In the genomic region with DNA sequence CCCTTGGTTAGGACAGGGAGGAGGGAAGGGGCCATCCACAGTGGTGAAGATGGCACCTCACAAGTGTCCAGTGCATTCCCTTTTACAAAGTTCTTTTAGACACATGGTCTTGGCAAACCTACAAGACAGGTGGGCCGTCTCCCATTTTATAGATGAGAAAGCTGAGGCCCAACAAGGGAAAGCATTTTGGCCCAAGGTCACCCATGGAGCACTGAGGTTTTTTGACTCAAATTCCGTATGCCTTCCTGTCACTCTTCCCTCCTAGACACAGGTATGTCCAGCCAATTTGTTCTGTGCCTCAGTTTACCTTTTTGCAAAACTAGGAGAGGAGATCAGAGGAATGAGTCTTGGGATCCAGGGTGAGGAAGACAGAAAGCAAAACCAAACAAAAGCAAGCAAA, we compare ENCODE assay signal across 18 cellular contexts. TPM values are rescaled to one million over a fixed set of nuclear protein-coding genes. Genes with fewer than 3 reads are reported as not detected.
DNase-seq lines count a peak whose midpoint lies in the region; ATAC-seq, FAIRE-seq and TF ChIP-seq lines count a peak whose summit lies in the region.
"Had no signal": no experiment of that assay in that cellular context is flagged by ENCODE, and none has a peak within 500 bp of the region (broad histone marks: within the 10 kb centered on the region; RNA-seq: fewer than 3 reads in every experiment).

No MANE protein-coding gene starts in this region.

- H3K23me2 ChIP-seq in H9 (ENCODE audit: insufficient read length, low read depth, low read length, poor library complexity, severe bottlenecking), result peaks cover 13% of the 10 kb centered on the region

- CTCF ChIA-PET in K562 (lab: Yijun Ruan, JAX; ENCODE audit: low intra/inter-chr PET ratio), result no interaction called here

- TF ChIP-seq CTCF in H9 (conservative IDR thresholded peaks at IDR 0.05) (no peak), K562 (IDR thresholded peaks at IDR 0.05 in 2 of 3, conservative IDR thresholded peaks at IDR 0.05 in 1 of 3; ENCODE audit: insufficient read depth in 2 of 3, low read depth in 1 of 3, low read length in 3 of 3) (no peak), progenitor cell of endocrine pancreas (IDR thresholded peaks at IDR 0.05; ENCODE audit: unreplicated experiment) (no peak), stomach (IDR thresholded peaks at IDR 0.05) (no peak)

- no peak overlapping the region for H2BK5ac ChIP-seq in H9 (ENCODE audit: insufficient read length, low read length)
- H2BK5ac ChIP-seq in mesenchymal stem cell (ENCODE audit: low read depth, low read length, poor library complexity, severe bottlenecking), result no peak overlapping the region

- H3K23ac ChIP-seq in H9 (ENCODE audit: insufficient read length, low read depth, low read length) (no peak overlapping the region), mesenchymal stem cell (ENCODE audit: low read length in 2 of 2) (no peak overlapping the region)

- TF ChIP-seq EP300 in K562 (IDR thresholded peaks at IDR 0.05; ENCODE audit: low read length), result no peak
- TF ChIP-seq EP300 in stomach (IDR thresholded peaks at IDR 0.05), result no peak

- H3K36me3 ChIP-seq in K562 (ENCODE audit: control insufficient read depth, insufficient read depth, low read length), result no peaks in the 10 kb centered on the region
- H3K36me3 ChIP-seq in iPS-20b (ENCODE audit: insufficient read depth, low read depth, low read length), result no peaks in the 10 kb centered on the region
- H3K36me3 ChIP-seq in mesenchymal stem cell (ENCODE audit: control insufficient read depth in 1 of 2, insufficient read depth in 2 of 2, low read depth in 1 of 2, low read length in 2 of 2), result peaks cover 0 to 10% of the 10 kb centered on the region in 2 experiments
- no peaks in the 10 kb centered on the region for H3K36me3 ChIP-seq in stomach

- H3K79me2 ChIP-seq in H9 (ENCODE audit: insufficient read depth, low read length) (no peaks in the 10 kb centered on the region), K562 (ENCODE audit: control insufficient read depth, insufficient read depth, low read length) (no peaks in the 10 kb centered on the region)

- no peak for TF ChIP-seq POLR2A in K562 (conservative IDR thresholded peaks at IDR 0.05)
- TF ChIP-seq POLR2A in stomach (IDR thresholded peaks at IDR 0.05), result no peak

- WGBS in H9 (ENCODE audit: extremely low coverage, insufficient read length, low lambda C conversion rate), result no CpG with 5 or more reads among the region's 2 CpGs
- WGBS in K562 (ENCODE audit: insufficient coverage, low coverage, missing lambda C conversion rate), result 18% methylated on average over 2 of the region's 2 CpGs
- 87% methylated on average over 2 of the region's 2 CpGs for WGBS in mesenchymal stem cell
- WGBS in stomach, 5 donors, result 68 to 82% (median 69%) methylated on average over 2 of the region's 2 CpGs

- POLR2A ChIA-PET in K562 (lab: Yijun Ruan, JAX), result interaction anchor here (0.6 to 6.2 kb wide), 3 partner anchors 8 to 234 kb away, joined by 3 to 35 read pairs (median 3); a partner anchor contains a TSS

- H3K4me2 ChIP-seq in H9 (ENCODE audit: insufficient read depth, insufficient read length, low read length) (peak overlapping the region; percentile 89), K562 (ENCODE audit: insufficient read depth, low read length) (no peak overlapping the region), mesenchymal stem cell (ENCODE audit: low read length, poor library complexity, severe bottlenecking) (no peak overlapping the region)
- H3K4me2 ChIP-seq: KMS-11 had no signal

- no peak overlapping the region for H2AFZ ChIP-seq in H9 (ENCODE audit: low read length)
- H2AFZ ChIP-seq in K562 (ENCODE audit: low read depth, low read length), result no peak overlapping the region
- no peak overlapping the region for H2AFZ ChIP-seq in mesenchymal stem cell (ENCODE audit: low read depth, low read length)

- H3K4ac ChIP-seq in H9 (ENCODE audit: low read depth, low read length) (no peak overlapping the region), mesenchymal stem cell (ENCODE audit: low read depth in 1 of 2, low read length in 2 of 2) (no peak overlapping the region)

- H3K27ac Mint-ChIP-seq in H9 (no peak overlapping the region), progenitor cell of endocrine pancreas (no peak overlapping the region)
- H3K27ac Mint-ChIP-seq in activated T-helper 17 cell treated with anti-CD3 and anti-CD28 coated beads, Interleukin-2, amount 50 U/mL, for 72 hours, result no peak overlapping the region

- FAIRE-seq in K562 (lab: Jason Lieb, UNC), result no peak
- FAIRE-seq: GM18507 had no signal

- H3K27ac ChIP-seq in H9 (ENCODE audit: insufficient read length, low read depth, low read length) (no peak overlapping the region), K562 (ENCODE audit: extremely low read depth, low read depth, low read length) (no peak overlapping the region), iPS-20b (ENCODE audit: low read length) (no peak overlapping the region), mesenchymal stem cell (ENCODE audit: low read length, poor library complexity, severe bottlenecking) (no peak overlapping the region), stomach (no peak overlapping the region)
- H3K27ac ChIP-seq: KMS-11, SK-N-MC had no signal

- H3K4me1 ChIP-seq in H9 (ENCODE audit: insufficient read depth, low read length) (no peaks in the 10 kb centered on the region), K562 (replicated peaks in 1 of 2; ENCODE audit: control insufficient read depth in 2 of 2, insufficient read depth in 2 of 2, low read length in 2 of 2) (peaks cover 0 to 16% of the 10 kb centered on the region in 2 experiments; a peak in 2 of 5 replicates), iPS-20b (ENCODE audit: insufficient read depth, low read length) (peaks cover 8% of the 10 kb centered on the region; the same call in 1 of the 2 replicates), mesenchymal stem cell (ENCODE audit: control insufficient read depth, insufficient read depth, low read depth, low read length) (peaks cover 20% of the 10 kb centered on the region), stomach (peaks cover 13 to 26% (median 21%) of the 10 kb centered on the region in 4 donors)

- no peak overlapping the region for H2BK12ac ChIP-seq in H9 (ENCODE audit: insufficient read length, low read depth, low read length)
- no peak overlapping the region for H2BK12ac ChIP-seq in mesenchymal stem cell (ENCODE audit: low read length in 2 of 2)

- no peak overlapping the region for H3K14ac ChIP-seq in H9 (ENCODE audit: insufficient read depth, low read length)
- no peak overlapping the region for H3K14ac ChIP-seq in mesenchymal stem cell (ENCODE audit: low read length in 2 of 2)

- peaks cover 3% of the 10 kb centered on the region for H3K9me1 ChIP-seq in K562 (ENCODE audit: control insufficient read depth, insufficient read depth, low read length)

- H3K36me3 Mint-ChIP-seq in H9 (ENCODE audit: insufficient read depth in 1 of 3, low read depth in 3 of 3) (no peaks in the 10 kb centered on the region), progenitor cell of endocrine pancreas (ENCODE audit: insufficient read depth) (no peaks in the 10 kb centered on the region)
- peaks cover 9% of the 10 kb centered on the region for H3K36me3 Mint-ChIP-seq in activated T-helper 17 cell treated with anti-CD3 and anti-CD28 coated beads, Interleukin-2, amount 50 U/mL, for 72 hours (ENCODE audit: low read depth)

- H3K27me3 ChIP-seq in H9 (ENCODE audit: insufficient read depth, low read length) (peaks cover 10% of the 10 kb centered on the region; the same call in 1 of the 2 replicates), K562 (ENCODE audit: control insufficient read depth in 2 of 2, insufficient read depth in 2 of 2, low read length in 2 of 2) (peaks cover 24 to 35% of the 10 kb centered on the region in 2 experiments), iPS-20b (ENCODE audit: insufficient read depth, low read length) (peaks cover 42% of the 10 kb centered on the region), mesenchymal stem cell (ENCODE audit: control insufficient read depth in 1 of 2, insufficient read depth in 1 of 2, low read length in 2 of 2) (peaks cover 42% of the 10 kb centered on the region in 2 experiments), stomach (peaks cover 3 to 76% (median 37%) of the 10 kb centered on the region in 3 donors)

- H3K27me3 Mint-ChIP-seq in H9 (ENCODE audit: low read depth), result peaks cover 41% of the 10 kb centered on the region
- peaks cover 40% of the 10 kb centered on the region for H3K27me3 Mint-ChIP-seq in progenitor cell of endocrine pancreas
- H3K27me3 Mint-ChIP-seq in activated T-helper 17 cell treated with anti-CD3 and anti-CD28 coated beads, Interleukin-2, amount 50 U/mL, for 72 hours, result peaks cover 23% of the 10 kb centered on the region

- no peak overlapping the region for H3K56ac ChIP-seq in H9 (ENCODE audit: insufficient read length, low read depth, low read length)

- in situ Hi-C loops in K562 (cut with MboI), result no loop called here

- H3K18ac ChIP-seq in H9 (ENCODE audit: insufficient read length, low read depth, low read length) (no peak overlapping the region), mesenchymal stem cell (ENCODE audit: low read depth in 1 of 2, low read length in 2 of 2) (no peak overlapping the region)

- H4K91ac ChIP-seq in H9 (ENCODE audit: insufficient read length, low read depth, low read length) (no peak overlapping the region), mesenchymal stem cell (ENCODE audit: low read length) (no peak overlapping the region)

- H4K20me1 ChIP-seq in H9 (ENCODE audit: control insufficient read depth, insufficient read depth, insufficient read length), result no peaks in the 10 kb centered on the region
- no peaks in the 10 kb centered on the region for H4K20me1 ChIP-seq in K562 (replicated peaks; ENCODE audit: control insufficient read depth, insufficient read depth, low read length)

- no peaks in the 10 kb centered on the region for H3K79me1 ChIP-seq in H9 (ENCODE audit: insufficient read depth, low read depth, low read length, poor library complexity, severe bottlenecking)
- no peaks in the 10 kb centered on the region for H3K79me1 ChIP-seq in mesenchymal stem cell (replicated peaks; ENCODE audit: low read length, poor library complexity, severe bottlenecking)

- no peaks in the 10 kb centered on the region for H3K9me3 Mint-ChIP-seq in H9
- H3K9me3 Mint-ChIP-seq in progenitor cell of endocrine pancreas (ENCODE audit: low read depth), result no peaks in the 10 kb centered on the region
- no peaks in the 10 kb centered on the region for H3K9me3 Mint-ChIP-seq in activated T-helper 17 cell treated with anti-CD3 and anti-CD28 coated beads, Interleukin-2, amount 50 U/mL, for 72 hours

- H3K4me3 ChIP-seq in K562, result no peak overlapping the region
- peak overlapping the region; percentile 78; the same call in 1 of the 2 replicates for H3K4me3 ChIP-seq in iPS-20b (ENCODE audit: low read length)
- no peak overlapping the region for H3K4me3 ChIP-seq in mesenchymal stem cell (ENCODE audit: insufficient read depth in 1 of 2, low read depth in 1 of 2, low read length in 2 of 2)
- H3K4me3 ChIP-seq in stomach, result no peak overlapping the region
- H3K4me3 ChIP-seq: SK-N-MC had no signal

- no peak overlapping the region for H2BK15ac ChIP-seq in H9 (ENCODE audit: low read depth, low read length)
- H2BK15ac ChIP-seq in mesenchymal stem cell (ENCODE audit: low read depth, poor library complexity, severe bottlenecking), result no peak overlapping the region

- DNase-seq in H9, result no peak
- DNase-seq in K562 (ENCODE audit: extremely low read depth in 1 of 4, low spot score in 3 of 4), result no peak
- no peak for DNase-seq in progenitor cell of endocrine pancreas (ENCODE audit: low spot score, unreplicated experiment)
- no peak for DNase-seq in HCEC 1CT
- DNase-seq in mesenchymal stem cell, result no peak
- no peak for DNase-seq in stomach
- DNase-seq: MM.1S, NCI-H1105, NCI-H187, NCI-H774 had no signal

- H4K8ac ChIP-seq in H9 (replicated peaks; ENCODE audit: insufficient read length, low read depth, low read length) (no peak overlapping the region), mesenchymal stem cell (ENCODE audit: low read length) (no peak overlapping the region)

- TF ChIP-seq RAD21 in K562 (CRISPR knock-in tag; conservative IDR thresholded peaks at IDR 0.05 in 1 of 2, IDR thresholded peaks at IDR 0.05 in 1 of 2), result no peak

- no TSS peak for BruUV-seq in K562 (replicated peaks; lab: Mats Ljungman, UMichigan)

- H3K4me1 Mint-ChIP-seq in H9, result peaks cover 14 to 22% of the 10 kb centered on the region in 2 experiments
- peaks cover 8% of the 10 kb centered on the region for H3K4me1 Mint-ChIP-seq in progenitor cell of endocrine pancreas (ENCODE audit: low read depth)
- peaks cover 5% of the 10 kb centered on the region for H3K4me1 Mint-ChIP-seq in activated T-helper 17 cell treated with anti-CD3 and anti-CD28 coated beads, Interleukin-2, amount 50 U/mL, for 72 hours

- H2AK5ac ChIP-seq in H9 (ENCODE audit: insufficient read length, low read length) (no peak overlapping the region), mesenchymal stem cell (ENCODE audit: low read length, severe bottlenecking) (no peak overlapping the region)

- no peak overlapping the region for H2BK20ac ChIP-seq in H9 (ENCODE audit: low read depth, low read length, poor library complexity, severe bottlenecking)

- ATAC-seq in K562, result no peak
- no peak for ATAC-seq in activated T-helper 17 cell treated with anti-CD3 and anti-CD28 coated beads, Interleukin-2, amount 50 U/mL, for 72 hours (replicated peaks)

- intact Hi-C loops in K562 (cut with micrococcal nuclease), result no loop called here
- intact Hi-C loops in stomach (cut with DNase I; ENCODE audit: low total_unique reads), result no loop called here

- no peaks in the 10 kb centered on the region for H3K9me3 ChIP-seq in H9 (ENCODE audit: control insufficient read depth, low read depth, low read length)
- no peaks in the 10 kb centered on the region for H3K9me3 ChIP-seq in K562 (replicated peaks; ENCODE audit: control insufficient read depth, insufficient read depth, low read depth, low read length)
- H3K9me3 ChIP-seq in iPS-20b (ENCODE audit: insufficient read depth, low read depth, low read length), result no peaks in the 10 kb centered on the region
- no peaks in the 10 kb centered on the region for H3K9me3 ChIP-seq in mesenchymal stem cell (ENCODE audit: control insufficient read depth, low read length)
- H3K9me3 ChIP-seq in stomach, result no peaks in the 10 kb centered on the region

- H2BK120ac ChIP-seq in H9 (ENCODE audit: low read depth, low read length, poor library complexity, severe bottlenecking) (no peak overlapping the region), mesenchymal stem cell (ENCODE audit: low read depth, low read length) (no peak overlapping the region)

- no peak overlapping the region for H4K5ac ChIP-seq in H9 (ENCODE audit: insufficient read length, low read depth, low read length)

- H3K9ac ChIP-seq in H9 (ENCODE audit: extremely low read depth, insufficient read length, low read length) (no peak overlapping the region), K562 (ENCODE audit: insufficient read depth in 1 of 2, low read depth in 2 of 2, low read length in 2 of 2) (no peak overlapping the region), iPS-20b (ENCODE audit: low read depth, low read length) (no peak overlapping the region), mesenchymal stem cell (ENCODE audit: low read length) (no peak overlapping the region)
- H3K9ac ChIP-seq: KMS-11 had no signal

- H3K4me3 Mint-ChIP-seq in H9 (peak overlapping the region; percentile 73 to 93), progenitor cell of endocrine pancreas (ENCODE audit: low read depth) (peak overlapping the region; percentile 66)
- no peak overlapping the region for H3K4me3 Mint-ChIP-seq in activated T-helper 17 cell treated with anti-CD3 and anti-CD28 coated beads, Interleukin-2, amount 50 U/mL, for 72 hours

- no peak overlapping the region for H3T11ph ChIP-seq in H9 (ENCODE audit: low read length)

RNA-seq across cellular contexts. Expression of a gene that starts 1.2 kb away (rescaled TPM):
- total RNA-seq in H9 (2021) (5.7 and 8.7 TPM in 2 replicates), K562 (2014; rRNA removed) (not detected in 2 replicates), K562 (2014; rRNA removed; fragmentation: Illumina TruSeq; extraction: Trizol) (not detected in 2 replicates), K562 (2015; rRNA removed; fragmentation: Illumina TruSeq; extraction: Trizol) (not detected in 2 replicates), K562 (2021) (not detected in 2 replicates), progenitor cell of endocrine pancreas (2.5 and 4.0 TPM in 2 replicates), stomach (1 to 10 TPM in 3 of 5 donors, under 1 TPM in 1, not detected in 1; 0.87 to 8.4 (median 1.2) TPM)
- not detected in 2 replicates for total RNA-seq in K562 (2011; cell fraction: chromatin; rRNA removed; ENCODE audit: low replicate concordance)
- not detected in 2 replicates for total RNA-seq in K562 (2011; cell fraction: nucleolus; rRNA removed)
- not detected in 2 replicates for total RNA-seq in K562 (2011; cell fraction: nucleoplasm; rRNA removed)
- polyA plus RNA-seq in K562 (2011; rRNA removed) (not detected in 2 replicates), K562 (2014; fragmentation: Illumina TruSeq; extraction: Trizol) (not detected in 2 replicates), K562 (2014; fragmentation: Nextera tagmentation; extraction: Ambion mirVana) (not detected), K562 (2014; rRNA removed) (not detected in 2 replicates), stomach (1 to 10 TPM in 2 of 3 donors, under 1 TPM in 1; 0.68 to 3.9 (median 2.7) TPM)
- polyA plus RNA-seq in K562 (2011; cell fraction: cytosol; rRNA removed), result not detected in 2 replicates
- polyA plus RNA-seq in K562 (2011; cell fraction: nucleus; rRNA removed), result not detected in 2 replicates
- not detected in 2 replicates for polyA plus RNA-seq in K562 (2012)
- not detected in 2 replicates for polyA minus RNA-seq in K562 (2011; rRNA and poly(A)+ RNA removed)
- not detected in 2 replicates for polyA minus RNA-seq in K562 (2011; cell fraction: cytosol; rRNA and poly(A)+ RNA removed)
- polyA minus RNA-seq in K562 (2011; cell fraction: nucleus; rRNA and poly(A)+ RNA removed), result not detected in 2 replicates
- 1 to 10 TPM in 1 of 2 donors, under 1 TPM in 1; 0.28 to 1.4 TPM for total RNA-seq in activated T-helper 17 cell treated with anti-CD3 and anti-CD28 coated beads, Interleukin-2, amount 50 U/mL, for 72 hours
- 0.04 TPM for polyA plus RNA-seq in mesenchymal stem cell (2013, experiment 1 of 2)
- polyA plus RNA-seq in mesenchymal stem cell (2013, experiment 2 of 2), result 0.04 TPM
- total RNA-seq: HT1080, NCI-H460 had no signal

RNA-seq across cellular contexts. Expression of a gene that starts 6.5 kb away (rescaled TPM):
- total RNA-seq in H9 (2021), result 0.31 and 0.37 TPM in 2 replicates
- total RNA-seq in K562 (2011; cell fraction: chromatin; rRNA removed; ENCODE audit: low replicate concordance), result 0.49 and 0.51 TPM in 2 replicates
- total RNA-seq in K562 (2011; cell fraction: nucleolus; rRNA removed), result 0.26 and 0.50 TPM in 2 replicates
- total RNA-seq in K562 (2011; cell fraction: nucleoplasm; rRNA removed), result 0.61 TPM in 1 of 2 replicates, not detected in the other
- 0.14 TPM in 1 of 2 replicates, not detected in the other for total RNA-seq in K562 (2014; rRNA removed)
- not detected in 2 replicates for total RNA-seq in K562 (2014; rRNA removed; fragmentation: Illumina TruSeq; extraction: Trizol)
- not detected in 2 replicates for total RNA-seq in K562 (2015; rRNA removed; fragmentation: Illumina TruSeq; extraction: Trizol)
- total RNA-seq in K562 (2021), result not detected in 2 replicates
- polyA plus RNA-seq in K562 (2011; rRNA removed), result not detected in 2 replicates
- polyA plus RNA-seq in K562 (2011; cell fraction: cytosol; rRNA removed), result not detected in 2 replicates
- polyA plus RNA-seq in K562 (2011; cell fraction: nucleus; rRNA removed), result 0.51 TPM in 1 of 2 replicates, not detected in the other
- polyA plus RNA-seq in K562 (2012), result not detected in 2 replicates
- polyA plus RNA-seq in K562 (2014; fragmentation: Illumina TruSeq; extraction: Trizol), result not detected in 2 replicates
- polyA plus RNA-seq in K562 (2014; fragmentation: Nextera tagmentation; extraction: Ambion mirVana), result not detected
- polyA plus RNA-seq in K562 (2014; rRNA removed), result 0.05 TPM in 1 of 2 replicates, not detected in the other
- polyA minus RNA-seq in K562 (2011; rRNA and poly(A)+ RNA removed), result 0.14 TPM in 1 of 2 replicates, not detected in the other
- polyA minus RNA-seq in K562 (2011; cell fraction: cytosol; rRNA and poly(A)+ RNA removed), result not detected in 2 replicates
- polyA minus RNA-seq in K562 (2011; cell fraction: nucleus; rRNA and poly(A)+ RNA removed), result 0.13 and 0.44 TPM in 2 replicates
- total RNA-seq in progenitor cell of endocrine pancreas, result 0.26 and 0.29 TPM in 2 replicates
- not detected for total RNA-seq in activated T-helper 17 cell treated with anti-CD3 and anti-CD28 coated beads, Interleukin-2, amount 50 U/mL, for 72 hours
- polyA plus RNA-seq in mesenchymal stem cell (2013, experiment 1 of 2), result not detected
- not detected for polyA plus RNA-seq in mesenchymal stem cell (2013, experiment 2 of 2)
- total RNA-seq in stomach, result 1 to 10 TPM in 1 of 5 donors, under 1 TPM in 1, not detected in 3; 0.37 to 1.2 TPM
- polyA plus RNA-seq in stomach, result not detected
- total RNA-seq: HT1080, NCI-H460 had no signal
- polyA plus RNA-seq: AG04450 had no signal

RNA-seq across cellular contexts. Expression of a gene that starts 14.1 kb away (rescaled TPM):
- total RNA-seq in H9 (2021) (130 and 144 TPM in 2 replicates), K562 (2014; rRNA removed) (203 and 207 TPM in 2 replicates), K562 (2014; rRNA removed; fragmentation: Illumina TruSeq; extraction: Trizol) (191 and 192 TPM in 2 replicates), K562 (2015; rRNA removed; fragmentation: Illumina TruSeq; extraction: Trizol) (190 and 191 TPM in 2 replicates), K562 (2021) (229 and 238 TPM in 2 replicates), progenitor cell of endocrine pancreas (102 and 109 TPM in 2 replicates), stomach (100 to 1,000 TPM in 1 of 5 donors, 10 to 100 TPM in 4; 28.6 to 143 (median 71.2) TPM)
- total RNA-seq in K562 (2011; cell fraction: chromatin; rRNA removed; ENCODE audit: low replicate concordance), result 228 and 279 TPM in 2 replicates
- total RNA-seq in K562 (2011; cell fraction: nucleolus; rRNA removed), result 212 and 223 TPM in 2 replicates
- 239 and 241 TPM in 2 replicates for total RNA-seq in K562 (2011; cell fraction: nucleoplasm; rRNA removed)
- polyA plus RNA-seq in K562 (2011; rRNA removed) (302 and 343 TPM in 2 replicates), K562 (2014; fragmentation: Illumina TruSeq; extraction: Trizol) (194 and 197 TPM in 2 replicates), K562 (2014; fragmentation: Nextera tagmentation; extraction: Ambion mirVana) (10 to 100 TPM; 38.7 to 82.3 TPM), K562 (2014; rRNA removed) (341 and 353 TPM in 2 replicates), stomach (100 to 1,000 TPM; 128 to 210 (median 209) TPM)
- 353 and 764 TPM in 2 replicates for polyA plus RNA-seq in K562 (2011; cell fraction: cytosol; rRNA removed)
- 319 and 323 TPM in 2 replicates for polyA plus RNA-seq in K562 (2011; cell fraction: nucleus; rRNA removed)
- polyA plus RNA-seq in K562 (2012), result 137 and 179 TPM in 2 replicates
- 180 and 229 TPM in 2 replicates for polyA minus RNA-seq in K562 (2011; rRNA and poly(A)+ RNA removed)
- polyA minus RNA-seq in K562 (2011; cell fraction: cytosol; rRNA and poly(A)+ RNA removed), result 60.6 and 66.6 TPM in 2 replicates
- 57.1 and 90.0 TPM in 2 replicates for polyA minus RNA-seq in K562 (2011; cell fraction: nucleus; rRNA and poly(A)+ RNA removed)
- total RNA-seq in activated T-helper 17 cell treated with anti-CD3 and anti-CD28 coated beads, Interleukin-2, amount 50 U/mL, for 72 hours, result 100 to 1,000 TPM in 1 of 2 donors, 10 to 100 TPM in 1; 90.3 to 167 TPM
- polyA plus RNA-seq in mesenchymal stem cell (2013, experiment 1 of 2), result 76.5 TPM
- polyA plus RNA-seq in mesenchymal stem cell (2013, experiment 2 of 2), result 83.4 TPM

RNA-seq across cellular contexts. Expression of a gene that starts 14.2 kb away (rescaled TPM):
- total RNA-seq in H9 (2021), result 15.2 and 15.9 TPM in 2 replicates
- 9.0 and 15.8 TPM in 2 replicates for total RNA-seq in K562 (2011; cell fraction: chromatin; rRNA removed; ENCODE audit: low replicate concordance)
- 11.7 and 13.2 TPM in 2 replicates for total RNA-seq in K562 (2011; cell fraction: nucleolus; rRNA removed)
- 11.6 and 13.4 TPM in 2 replicates for total RNA-seq in K562 (2011; cell fraction: nucleoplasm; rRNA removed)
- total RNA-seq in K562 (2014; rRNA removed), result 9.1 and 11.2 TPM in 2 replicates
- total RNA-seq in K562 (2014; rRNA removed; fragmentation: Illumina TruSeq; extraction: Trizol), result 13.6 TPM in 2 replicates
- total RNA-seq in K562 (2015; rRNA removed; fragmentation: Illumina TruSeq; extraction: Trizol), result 13.3 and 13.6 TPM in 2 replicates
- 11.0 and 12.9 TPM in 2 replicates for total RNA-seq in K562 (2021)
- polyA plus RNA-seq in K562 (2011; rRNA removed), result 16.9 and 18.2 TPM in 2 replicates
- polyA plus RNA-seq in K562 (2011; cell fraction: cytosol; rRNA removed), result 16.9 and 19.8 TPM in 2 replicates
- polyA plus RNA-seq in K562 (2011; cell fraction: nucleus; rRNA removed), result 6.6 and 9.4 TPM in 2 replicates
- polyA plus RNA-seq in K562 (2012), result 9.4 and 13.6 TPM in 2 replicates
- polyA plus RNA-seq in K562 (2014; fragmentation: Illumina TruSeq; extraction: Trizol), result 13.0 and 13.1 TPM in 2 replicates
- polyA plus RNA-seq in K562 (2014; fragmentation: Nextera tagmentation; extraction: Ambion mirVana), result 10 to 100 TPM; 30.1 to 33.9 TPM
- polyA plus RNA-seq in K562 (2014; rRNA removed), result 7.0 and 10.1 TPM in 2 replicates
- 21.9 and 23.1 TPM in 2 replicates for polyA minus RNA-seq in K562 (2011; rRNA and poly(A)+ RNA removed)
- polyA minus RNA-seq in K562 (2011; cell fraction: cytosol; rRNA and poly(A)+ RNA removed), result 8.3 and 9.2 TPM in 2 replicates
- 5.4 and 10.0 TPM in 2 replicates for polyA minus RNA-seq in K562 (2011; cell fraction: nucleus; rRNA and poly(A)+ RNA removed)
- 16.6 and 18.1 TPM in 2 replicates for total RNA-seq in progenitor cell of endocrine pancreas
- 10 to 100 TPM; 26.9 to 27.3 TPM for total RNA-seq in activated T-helper 17 cell treated with anti-CD3 and anti-CD28 coated beads, Interleukin-2, amount 50 U/mL, for 72 hours
- 8.3 TPM for polyA plus RNA-seq in mesenchymal stem cell (2013, experiment 1 of 2)
- 8.3 TPM for polyA plus RNA-seq in mesenchymal stem cell (2013, experiment 2 of 2)
- 10 to 100 TPM in 3 of 5 donors, 1 to 10 TPM in 2; 2.7 to 19.8 (median 16.2) TPM for total RNA-seq in stomach
- polyA plus RNA-seq in stomach, result 10 to 100 TPM in 1 of 3 donors, 1 to 10 TPM in 2; 7.5 to 14.2 (median 8.0) TPM

RNA-seq across cellular contexts. Expression of a gene that starts 27.6 kb away (rescaled TPM):
- total RNA-seq in H9 (2021) (66.0 and 72.9 TPM in 2 replicates), K562 (2014; rRNA removed) (140 and 146 TPM in 2 replicates), K562 (2014; rRNA removed; fragmentation: Illumina TruSeq; extraction: Trizol) (59.3 and 60.4 TPM in 2 replicates), K562 (2015; rRNA removed; fragmentation: Illumina TruSeq; extraction: Trizol) (61.2 and 65.3 TPM in 2 replicates), K562 (2021) (67.2 and 83.6 TPM in 2 replicates), progenitor cell of endocrine pancreas (45.6 and 47.6 TPM in 2 replicates), stomach (100 to 1,000 TPM in 2 of 5 donors, 10 to 100 TPM in 3; 39.5 to 126 (median 80.6) TPM)
- 24.4 and 29.4 TPM in 2 replicates for total RNA-seq in K562 (2011; cell fraction: chromatin; rRNA removed; ENCODE audit: low replicate concordance)
- 46.2 and 48.8 TPM in 2 replicates for total RNA-seq in K562 (2011; cell fraction: nucleolus; rRNA removed)
- total RNA-seq in K562 (2011; cell fraction: nucleoplasm; rRNA removed), result 40.4 and 62.1 TPM in 2 replicates
- polyA plus RNA-seq in K562 (2011; rRNA removed) (69.8 and 80.0 TPM in 2 replicates), K562 (2014; fragmentation: Illumina TruSeq; extraction: Trizol) (66.6 and 73.1 TPM in 2 replicates), K562 (2014; fragmentation: Nextera tagmentation; extraction: Ambion mirVana) (10 to 100 TPM; 10.4 to 16.5 TPM), K562 (2014; rRNA removed) (109 and 144 TPM in 2 replicates), stomach (10 to 100 TPM; 36.4 to 62.1 (median 55.2) TPM)
- polyA plus RNA-seq in K562 (2011; cell fraction: cytosol; rRNA removed), result 103 and 173 TPM in 2 replicates
- 29.7 and 32.6 TPM in 2 replicates for polyA plus RNA-seq in K562 (2011; cell fraction: nucleus; rRNA removed)
- polyA plus RNA-seq in K562 (2012), result 73.7 and 80.8 TPM in 2 replicates
- polyA minus RNA-seq in K562 (2011; rRNA and poly(A)+ RNA removed), result 31.1 and 36.7 TPM in 2 replicates
- polyA minus RNA-seq in K562 (2011; cell fraction: cytosol; rRNA and poly(A)+ RNA removed), result 23.8 and 30.2 TPM in 2 replicates
- 18.9 and 21.1 TPM in 2 replicates for polyA minus RNA-seq in K562 (2011; cell fraction: nucleus; rRNA and poly(A)+ RNA removed)
- total RNA-seq in activated T-helper 17 cell treated with anti-CD3 and anti-CD28 coated beads, Interleukin-2, amount 50 U/mL, for 72 hours, result 10 to 100 TPM; 17.8 to 39.1 TPM
- 55.4 TPM for polyA plus RNA-seq in mesenchymal stem cell (2013, experiment 1 of 2)
- polyA plus RNA-seq in mesenchymal stem cell (2013, experiment 2 of 2), result 56.2 TPM
